In the genomic region with DNA sequence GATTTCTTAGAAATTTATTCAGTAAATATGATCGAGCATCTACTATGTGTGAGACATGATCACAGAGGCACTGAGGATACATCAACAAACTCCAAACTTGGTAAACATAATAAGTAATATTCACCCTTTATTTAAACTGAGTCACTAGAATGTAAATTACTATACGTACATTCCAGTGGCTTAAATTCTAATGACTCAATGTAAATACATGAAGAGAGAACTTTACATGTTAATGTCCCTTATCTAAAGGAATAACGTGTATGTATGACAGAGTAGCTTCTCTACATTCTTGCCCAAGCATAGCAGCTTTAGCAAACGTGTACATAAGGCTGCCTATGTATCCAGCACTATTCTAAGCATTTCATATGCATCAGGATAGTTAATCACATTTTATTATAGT, we compare ENCODE assay signal across 13 cellular contexts.
A peak's percentile ranks its signal among the peaks of the same experiment; 100 is the strongest.
DNase-seq lines count a peak whose midpoint lies in the region; ATAC-seq and TF ChIP-seq lines count a peak whose summit lies in the region.
"Had no signal": no experiment of that assay in that cellular context is flagged by ENCODE, and none has a peak within 500 bp of the region (broad histone marks: within the 10 kb centered on the region; RNA-seq: fewer than 3 reads in every experiment).

No MANE protein-coding gene starts in this region.

- DNase-seq in MM.1S, result no peak
- DNase-seq in RWPE1 (ENCODE audit: low spot score), result peak; percentile 13
- DNase-seq in epithelial cell of prostate (ENCODE audit: low read depth, low spot score), result peak; percentile 31
- no peak for DNase-seq in SKM-1 treated with dmso at 0.1 percent for 144 hours (lab: John Stamatoyannopoulos, UW; ENCODE audit: unreplicated experiment)
- no peak for DNase-seq in activated CD4-positive, alpha-beta T cell treated with anti-CD3 and anti-CD28 coated beads for 4 hours
- no peak for DNase-seq in left colon
- DNase-seq: C1 segment of cervical spinal cord; Calu3; CD4-positive, alpha-beta T cell; DMS 273 treated with DMSO at 0.1 percent for 48 hours; H7 had no signal

- no peaks in the 10 kb centered on the region for H3K27me3 ChIP-seq in MM.1S (replicated peaks; ENCODE audit: insufficient read depth, low read length)

- no peak overlapping the region for H3K9ac ChIP-seq in MM.1S (ENCODE audit: low read length)

- H3K4me1 ChIP-seq in MM.1S (ENCODE audit: low read length), result no peaks in the 10 kb centered on the region

- 0 out of 2 replicates have a peak overlapping the region, but pooled peaks have one; percentile 0 for H2AFZ ChIP-seq in MM.1S (ENCODE audit: low read length)
- H2AFZ ChIP-seq: GM23338 had no signal

- H3K36me3 ChIP-seq in MM.1S (replicated peaks; ENCODE audit: insufficient read depth, low read length), result no peaks in the 10 kb centered on the region

- POLR2A ChIA-PET in RWPE1 (lab: Yijun Ruan, JAX; ENCODE audit: low non-redundant PET), result no interaction called here

- H3K79me2 ChIP-seq in MM.1S (ENCODE audit: low read length), result no peaks in the 10 kb centered on the region

- ATAC-seq in left colon, result no peak
- no peak for ATAC-seq in GM18520 (IDR thresholded peaks at IDR 0.05; ENCODE audit: unreplicated experiment)
- ATAC-seq: GM23338 had no signal

- H3K9me3 ChIP-seq in MM.1S (replicated peaks; ENCODE audit: insufficient read depth, low read length), result no peaks in the 10 kb centered on the region

- no peak overlapping the region for H3K4me2 ChIP-seq in MM.1S (ENCODE audit: low read depth, low read length)
- H3K4me2 ChIP-seq: GM23338 had no signal

- H3K4me3 ChIP-seq in MM.1S (ENCODE audit: low read length), result no peak overlapping the region
- H3K4me3 ChIP-seq: GM23338 had no signal

- H3K27ac ChIP-seq in MM.1S (ENCODE audit: low read length), result no peak overlapping the region
- H3K27ac ChIP-seq in RWPE1, result no peak overlapping the region
- no peak overlapping the region for H3K27ac ChIP-seq in epithelial cell of prostate

- TF ChIP-seq CTCF in MM.1S (IDR thresholded peaks at IDR 0.05; ENCODE audit: low read length) (no peak), RWPE1 (conservative IDR thresholded peaks at IDR 0.05; ENCODE audit: low read depth) (no peak)

- no peaks in the 10 kb centered on the region for H3K9me2 ChIP-seq in MM.1S (replicated peaks; ENCODE audit: insufficient read depth, low read length)

- CTCF ChIA-PET in RWPE1 (lab: Yijun Ruan, JAX), result no interaction called here

- H3F3A ChIP-seq in MM.1S (ENCODE audit: insufficient read depth, low read length), result no peaks in the 10 kb centered on the region

- H4K20me1 ChIP-seq in MM.1S (ENCODE audit: insufficient read depth, low read length), result no peaks in the 10 kb centered on the region

- intact Hi-C loops in left colon (cut with DNase I, micrococcal nuclease), result no loop called here

Comparison
In these comparisons a context has a peak if more than half of its experiments do, and no peak if none do; other contexts are left out.
1. DNase-seq: peak in RWPE1 (single experiment) and epithelial cell of prostate (single experiment); none in MM.1S (single experiment), SKM-1 treated with dmso at 0.1 percent for 144 hours (single experiment), activated CD4-positive, alpha-beta T cell treated with anti-CD3 and anti-CD28 coated beads for 4 hours (0 of 2) and left colon (0 of 2).